17 cellular contexts compared by ENCODE assay signal in the genomic region with DNA sequence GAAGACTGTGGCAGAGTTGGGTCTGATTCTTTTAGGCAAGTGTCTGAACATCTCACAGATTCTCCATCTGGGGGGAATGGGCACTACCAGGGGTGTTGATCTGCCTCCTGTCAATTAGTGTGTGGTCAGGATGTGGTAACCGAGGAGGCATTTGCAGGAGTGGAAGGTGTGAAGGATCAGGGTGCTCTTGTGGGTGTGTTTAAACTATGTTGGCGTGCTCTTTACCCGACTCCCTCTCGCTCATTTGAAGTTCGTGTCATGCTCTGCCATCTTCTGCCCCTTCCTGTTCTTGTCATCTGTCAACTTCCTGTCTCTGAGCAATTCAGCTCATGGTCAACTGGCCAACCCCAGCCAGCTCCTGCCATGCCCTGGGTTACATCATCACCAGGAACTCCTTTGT.
A peak's percentile ranks its signal among the peaks of the same experiment; 100 is the strongest.
DNase-seq lines count a peak whose midpoint lies in the region; ATAC-seq and TF ChIP-seq lines count a peak whose summit lies in the region.
"Had no signal": no experiment of that assay in that cellular context is flagged by ENCODE, and none has a peak within 500 bp of the region (broad histone marks: within the 10 kb centered on the region; RNA-seq: fewer than 3 reads in every experiment).

No MANE protein-coding gene starts in this region.

- H4K20me1 ChIP-seq in PC-3 (ENCODE audit: low read length): no peaks in the 10 kb centered on the region

- no peaks in the 10 kb centered on the region for H3K9me3 ChIP-seq in PC-3 (ENCODE audit: low read length)
- H3K9me3 ChIP-seq: thoracic aorta had no signal

- H3K4me1 ChIP-seq in PC-3 (ENCODE audit: insufficient read depth, low read length): peaks cover 16% of the 10 kb centered on the region

- peak; percentile 32 for DNase-seq in activated CD4-positive, alpha-beta T cell treated with anti-CD3 and anti-CD28 coated beads for 36 hours
- DNase-seq in activated CD4-positive, alpha-beta T cell treated with anti-CD3 and anti-CD28 coated beads, Interleukin-2, amount 50 U/mL, for 1 hour: no peak
- DNase-seq in HT1080 (ENCODE audit: low read depth): peak; percentile 37
- peak; percentile 34 for DNase-seq in osteocyte (ENCODE audit: extremely low spot score, unreplicated experiment)
- DNase-seq in PC-3: no peak
- no peak for DNase-seq in NCI-H2171 treated with DMSO at 0.1 percent for 48 hours (lab: John Stamatoyannopoulos, UW)
- DNase-seq in LoVo (ENCODE audit: low spot score): no peak
- DNase-seq: HFFc6, islet precursor cell, NCI-H1417 treated with DMSO at 0.1 percent for 48 hours, NCI-H345 had no signal

- no peaks in the 10 kb centered on the region for H3F3A ChIP-seq in PC-3 (ENCODE audit: low read length, unreplicated experiment)

- H3K27ac Mint-ChIP-seq in activated CD4-positive, alpha-beta T cell treated with anti-CD3 and anti-CD28 coated beads for 36 hours: no peak overlapping the region
- H3K27ac Mint-ChIP-seq in activated T-helper 17 cell treated with anti-CD3 and anti-CD28 coated beads, Interleukin-2, amount 50 U/mL, for 72 hours: no peak overlapping the region
- H3K27ac Mint-ChIP-seq in osteocyte (ENCODE audit: unreplicated experiment): no peak overlapping the region
- H3K27ac Mint-ChIP-seq: dendritic cell treated with granulocyte-macrophage colony-stimulating factor and Interleukin-4, amounts not matched to agents 40 ng/mL and 50 ng/mL, for 4 days; HFFc6; mesothelial cell of epicardium had no signal

- no peak overlapping the region for H3K4me3 Mint-ChIP-seq in activated CD4-positive, alpha-beta T cell treated with anti-CD3 and anti-CD28 coated beads for 36 hours
- no peak overlapping the region for H3K4me3 Mint-ChIP-seq in activated T-helper 17 cell treated with anti-CD3 and anti-CD28 coated beads, Interleukin-2, amount 50 U/mL, for 72 hours
- H3K4me3 Mint-ChIP-seq in osteocyte (ENCODE audit: unreplicated experiment): no peak overlapping the region
- H3K4me3 Mint-ChIP-seq: dendritic cell treated with granulocyte-macrophage colony-stimulating factor and Interleukin-4, amounts not matched to agents 40 ng/mL and 50 ng/mL, for 4 days; HFFc6; mesothelial cell of epicardium had no signal

- no peak for TF ChIP-seq CTCF in osteocyte (IDR thresholded peaks at IDR 0.05)
- no peak for TF ChIP-seq CTCF in PC-3 (conservative IDR thresholded peaks at IDR 0.05; ENCODE audit: low read depth, low read length)

- H3K27me3 Mint-ChIP-seq in activated CD4-positive, alpha-beta T cell treated with anti-CD3 and anti-CD28 coated beads for 36 hours: no peaks in the 10 kb centered on the region
- peaks cover 3% of the 10 kb centered on the region for H3K27me3 Mint-ChIP-seq in activated T-helper 17 cell treated with anti-CD3 and anti-CD28 coated beads, Interleukin-2, amount 50 U/mL, for 72 hours
- H3K27me3 Mint-ChIP-seq in osteocyte (ENCODE audit: unreplicated experiment): no peaks in the 10 kb centered on the region

- no peaks in the 10 kb centered on the region for H3K36me3 Mint-ChIP-seq in activated CD4-positive, alpha-beta T cell treated with anti-CD3 and anti-CD28 coated beads for 36 hours (ENCODE audit: low read depth)
- H3K36me3 Mint-ChIP-seq in activated T-helper 17 cell treated with anti-CD3 and anti-CD28 coated beads, Interleukin-2, amount 50 U/mL, for 72 hours (ENCODE audit: low read depth): no peaks in the 10 kb centered on the region
- H3K36me3 Mint-ChIP-seq in osteocyte (ENCODE audit: unreplicated experiment): no peaks in the 10 kb centered on the region
- H3K36me3 Mint-ChIP-seq: mesothelial cell of epicardium had no signal

- H3K27me3 ChIP-seq in PC-3 (ENCODE audit: low read length): no peaks in the 10 kb centered on the region

- no peaks in the 10 kb centered on the region for H3K9me2 ChIP-seq in PC-3 (replicated peaks; ENCODE audit: low read length)

- peak; percentile 76 for ATAC-seq in activated CD4-positive, alpha-beta T cell treated with anti-CD3 and anti-CD28 coated beads for 36 hours
- peak; percentile 67 for ATAC-seq in activated T-helper 17 cell treated with anti-CD3 and anti-CD28 coated beads, Interleukin-2, amount 50 U/mL, for 72 hours (replicated peaks)
- no peak for ATAC-seq in PC-3

- intact Hi-C loops in activated CD4-positive, alpha-beta T cell treated with anti-CD3 and anti-CD28 coated beads for 36 hours (cut with DNase I, micrococcal nuclease): no loop called here
- intact Hi-C loops in PC-3 (cut with micrococcal nuclease): no loop called here

- BruUV-seq in PC-3 (replicated peaks; lab: Mats Ljungman, UMichigan): no TSS peak

- H2AFZ ChIP-seq in PC-3 (ENCODE audit: low read length): no peak overlapping the region

- POLR2A ChIA-PET in activated CD4-positive, alpha-beta T cell treated with anti-CD3 and anti-CD28 coated beads for 36 hours (lab: Charles Lee): no interaction called here
- POLR2A ChIA-PET in PC-3 (lab: Charles Lee; ENCODE audit: unreplicated experiment): no interaction called here

- CTCF ChIA-PET in activated CD4-positive, alpha-beta T cell treated with anti-CD3 and anti-CD28 coated beads for 36 hours (lab: Charles Lee): interaction anchor here (0.5 to 0.6 kb wide), 2 partner anchors 85 to 310 kb away, joined by 3 read pairs; no protein-coding TSS in a partner anchor
- CTCF ChIA-PET in PC-3 (lab: Charles Lee): no interaction called here

- H3K9ac ChIP-seq in PC-3 (ENCODE audit: low read length): no peak overlapping the region
- H3K9ac ChIP-seq: KMS-11 had no signal

- H3K27ac ChIP-seq in PC-3 (ENCODE audit: low read length): no peak overlapping the region
- H3K27ac ChIP-seq: KMS-11, SK-N-MC, thoracic aorta had no signal

- H3K4me3 ChIP-seq in PC-3 (ENCODE audit: low read length): no peak overlapping the region
- H3K4me3 ChIP-seq: SK-N-MC, thoracic aorta had no signal

- H3K79me2 ChIP-seq in PC-3 (ENCODE audit: low read length): no peaks in the 10 kb centered on the region

- H3K9me3 Mint-ChIP-seq in activated CD4-positive, alpha-beta T cell treated with anti-CD3 and anti-CD28 coated beads for 36 hours (ENCODE audit: low read depth): peaks cover 5% of the 10 kb centered on the region
- no peaks in the 10 kb centered on the region for H3K9me3 Mint-ChIP-seq in activated T-helper 17 cell treated with anti-CD3 and anti-CD28 coated beads, Interleukin-2, amount 50 U/mL, for 72 hours
- no peaks in the 10 kb centered on the region for H3K9me3 Mint-ChIP-seq in osteocyte (ENCODE audit: unreplicated experiment)

- no peak overlapping the region for H3K4me2 ChIP-seq in PC-3 (ENCODE audit: low read length)
- H3K4me2 ChIP-seq: KMS-11 had no signal

- peaks cover 5% of the 10 kb centered on the region for H3K4me1 Mint-ChIP-seq in activated CD4-positive, alpha-beta T cell treated with anti-CD3 and anti-CD28 coated beads for 36 hours
- H3K4me1 Mint-ChIP-seq in activated T-helper 17 cell treated with anti-CD3 and anti-CD28 coated beads, Interleukin-2, amount 50 U/mL, for 72 hours: peaks cover 4% of the 10 kb centered on the region
- peaks cover 12% of the 10 kb centered on the region for H3K4me1 Mint-ChIP-seq in osteocyte (ENCODE audit: unreplicated experiment)
- H3K4me1 Mint-ChIP-seq: mesothelial cell of epicardium had no signal

- peaks cover 3% of the 10 kb centered on the region; the same call in 1 of the 2 replicates for H3K36me3 ChIP-seq in PC-3 (ENCODE audit: low read depth, low read length)
- H3K36me3 ChIP-seq: thoracic aorta had no signal

Comparison
In these comparisons a context has a peak if more than half of its experiments do, and no peak if none do; other contexts are left out.
1. DNase-seq: peak in activated CD4-positive, alpha-beta T cell treated with anti-CD3 and anti-CD28 coated beads for 36 hours (single experiment), HT1080 (single experiment) and osteocyte (single experiment); none in activated CD4-positive, alpha-beta T cell treated with anti-CD3 and anti-CD28 coated beads, Interleukin-2, amount 50 U/mL, for 1 hour (single experiment), PC-3 (single experiment), NCI-H2171 treated with DMSO at 0.1 percent for 48 hours (single experiment) and LoVo (single experiment).